Comparison of ENCODE assay signal across 8 cellular contexts in genomic region chr10:28381903-28382347, GRCh38.
DNase-seq lines count a peak whose midpoint lies in the region; ATAC-seq and TF ChIP-seq lines count a peak whose summit lies in the region.

No MANE protein-coding gene starts in this region.

- H3K9me3 ChIP-seq in A673 (ENCODE audit: low read depth, low read length, poor library complexity, severe bottlenecking), result no peaks in the 10 kb centered on the region

- no peak overlapping the region for H3K4me3 ChIP-seq in A673 (ENCODE audit: low read depth, low read length, poor library complexity, severe bottlenecking)

- peak; percentile 84 for ATAC-seq in GM18858 (IDR thresholded peaks at IDR 0.05; ENCODE audit: unreplicated experiment)
- ATAC-seq in HG03280 (IDR thresholded peaks at IDR 0.05; ENCODE audit: unreplicated experiment), result peak; percentile 89
- peak; percentile 95 for ATAC-seq in left colon

- CTCF ChIA-PET in A673 (lab: Charles Lee), result interaction anchor here (0.6 to 1.7 kb wide), 2 partner anchors 128 to 131 kb away, joined by 5 to 7 read pairs; no protein-coding TSS in a partner anchor

- BruUV-seq in A673 (replicated peaks; lab: Mats Ljungman, UMichigan), result no TSS peak

- DNase-seq in A673 (ENCODE audit: low spot score) (peak; percentile 91), NCI-H345 treated with DMSO at 0.1 percent for 48 hours (lab: John Stamatoyannopoulos, UW; ENCODE audit: unreplicated experiment) (peak; percentile 68), cerebellar nuclear complex (lab: John Stamatoyannopoulos, UW) (peak; percentile 6 to 61), left colon (peak; percentile 69 to 91)
- peak; percentile 78 for DNase-seq in activated CD4-positive, CD25-positive, alpha-beta regulatory T cell treated with anti-CD3 and anti-CD28 coated beads, Interleukin-2, amount 50 U/mL, for 72 hours
- DNase-seq in stimulated activated CD4-positive, alpha-beta T cell treated with anti-CD3 and anti-CD28 coated beads, Interleukin-4, amount 100 ng/mL, for 24 hours, result peak; percentile 88

- H3K27ac ChIP-seq in A673 (ENCODE audit: low read depth, low read length, poor library complexity, severe bottlenecking), result no peak overlapping the region

- no peaks in the 10 kb centered on the region for H3K36me3 ChIP-seq in A673 (ENCODE audit: insufficient read depth, low read length, poor library complexity, severe bottlenecking)

- intact Hi-C loops in A673 (cut with micrococcal nuclease; ENCODE audit: unreplicated experiment), result loop anchor here (2.0 to 10.0 kb wide), 3 partner anchors 80 to 637 kb away; partner anchors contain the start of genes MKX and MPP7
- intact Hi-C loops in left colon (cut with DNase I, micrococcal nuclease), result loop anchor here (1.0 to 10.0 kb wide), 3 partner anchors 127 to 937 kb away; no protein-coding TSS in a partner anchor

- peak; percentile 90 for TF ChIP-seq CTCF in A673 (conservative IDR thresholded peaks at IDR 0.05; ENCODE audit: low read depth, low read length)

- H3K27me3 ChIP-seq in A673 (replicated peaks; ENCODE audit: insufficient read depth, low read depth, low read length, poor library complexity), result no peaks in the 10 kb centered on the region

- no peaks in the 10 kb centered on the region for H3K4me1 ChIP-seq in A673 (ENCODE audit: insufficient read depth, low read length, poor library complexity, severe bottlenecking)

- POLR2A ChIA-PET in A673 (lab: Charles Lee; ENCODE audit: low non-redundant PET), result no interaction called here

Comparison
In these comparisons a context has a peak if more than half of its experiments do, and no peak if none do; other contexts are left out.
1. DNase-seq: peak in every context shown above with its lines; median percentile 91 in A673; 88 in stimulated activated CD4-positive, alpha-beta T cell treated with anti-CD3 and anti-CD28 coated beads, Interleukin-4, amount 100 ng/mL, for 24 hours; 80 in left colon; 78 in activated CD4-positive, CD25-positive, alpha-beta regulatory T cell treated with anti-CD3 and anti-CD28 coated beads, Interleukin-2, amount 50 U/mL, for 72 hours; 68 in NCI-H345 treated with DMSO at 0.1 percent for 48 hours; 34 in cerebellar nuclear complex.